Comparison of ENCODE assay signal across 1 cellular context in genomic region chr2:99856119-99856518, GRCh38.
TF ChIP-seq lines count a peak whose summit lies in the region.

No MANE protein-coding gene starts in this region.

TF ChIP-seq in HEK293, 187 proteins besides CTCF, POLR2A, EP300 and RAD21 (continued from another document):
- TF ChIP-seq TSHZ1 (tag by site-specific recombination; IDR thresholded peaks at IDR 0.05; ENCODE audit: borderline replicate concordance): no peak
- TF ChIP-seq ZNF404 (tag by site-specific recombination; IDR thresholded peaks at IDR 0.05): peak; percentile 43; the same call in 1 of the 2 replicates
- no peak for TF ChIP-seq ZXDB (tag by site-specific recombination; IDR thresholded peaks at IDR 0.05)
